22 cellular contexts compared by ENCODE assay signal in the genomic region with DNA sequence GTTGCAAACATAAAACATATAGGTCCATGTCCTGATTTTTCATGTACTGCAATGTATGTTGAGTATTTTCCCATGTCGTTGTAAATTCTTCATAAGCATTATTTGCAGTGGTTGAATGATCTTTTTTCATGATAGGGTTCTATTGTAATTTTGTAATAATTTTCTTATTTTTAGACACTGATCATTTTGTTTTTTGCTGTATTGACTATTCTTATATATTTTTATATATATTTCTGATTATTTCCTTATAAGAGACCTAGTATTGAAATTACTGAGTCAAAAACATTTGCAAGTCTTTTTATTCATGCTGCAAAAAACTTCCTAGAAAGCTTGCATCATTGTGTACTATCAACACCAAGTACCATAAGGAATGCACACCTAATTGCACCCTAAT. TPM values are rescaled to one million over a fixed set of nuclear protein-coding genes. Genes with fewer than 3 reads are reported as not detected.
A peak's percentile ranks its signal among the peaks of the same experiment; 100 is the strongest.
DNase-seq lines count a peak whose midpoint lies in the region; ATAC-seq, FAIRE-seq and TF ChIP-seq lines count a peak whose summit lies in the region.
"Had no signal": no experiment of that assay in that cellular context is flagged by ENCODE, and none has a peak within 500 bp of the region (broad histone marks: within the 10 kb centered on the region; RNA-seq: fewer than 3 reads in every experiment).

No MANE protein-coding gene starts in this region.

- BruUV-seq in PC-3 (replicated peaks; lab: Mats Ljungman, UMichigan): no TSS peak

- H3K4me1 ChIP-seq in A549: peaks cover 7% of the 10 kb centered on the region
- H3K4me1 ChIP-seq in PC-3 (ENCODE audit: insufficient read depth, low read length): peaks cover 11% of the 10 kb centered on the region
- peaks cover 0 to 2% of the 10 kb centered on the region in 2 donors for H3K4me1 ChIP-seq in small intestine (ENCODE audit: control insufficient read depth in 2 of 2, insufficient read depth in 1 of 2, low read depth in 1 of 2, low read length in 1 of 2)

- no peak for TF ChIP-seq POLR2A in A549 (IDR thresholded peaks at IDR 0.05; ENCODE audit: low read length)

- H3K27ac Mint-ChIP-seq in osteocyte (ENCODE audit: unreplicated experiment): peak overlapping the region; percentile 88

- no peaks in the 10 kb centered on the region for H3K9me2 ChIP-seq in PC-3 (replicated peaks; ENCODE audit: low read length)

- ATAC-seq in A549: no peak
- no peak for ATAC-seq in PC-3

- H3K4me2 ChIP-seq in A549 (peak overlapping the region; percentile 74; the same call in 2 of the 3 replicates), PC-3 (ENCODE audit: low read length) (peak overlapping the region; percentile 68; the same call in 1 of the 2 replicates)

- CTCF ChIA-PET in A549 (lab: Yijun Ruan, JAX): interaction anchor here (0.7 to 7.7 kb wide), 69 partner anchors 10 to 614 kb away, joined by 3 to 412 read pairs (median 9); partner anchors contain the start of genes FES, HDDC3, IQGAP1 and UNC45A
- CTCF ChIA-PET in PC-3 (lab: Charles Lee): interaction anchor here (1.0 kb wide), 1 partner anchor 162 kb away, joined by 4 read pairs; no protein-coding TSS in a partner anchor

- no peak overlapping the region; a peak in 1 of 6 replicates for H3K27ac ChIP-seq in A549
- no peak overlapping the region for H3K27ac ChIP-seq in PC-3 (ENCODE audit: low read length)
- peak overlapping the region; percentile 37 for H3K27ac ChIP-seq in epithelial cell of prostate
- H3K27ac ChIP-seq in small intestine (ENCODE audit: low read depth in 1 of 2, low read length in 1 of 2): no peak overlapping the region
- H3K27ac ChIP-seq: BLaER1, KMS-11 had no signal

- TF ChIP-seq EP300 in A549 (IDR thresholded peaks at IDR 0.05): no peak

- H3K27me3 Mint-ChIP-seq in osteocyte (ENCODE audit: unreplicated experiment): no peaks in the 10 kb centered on the region

- TF ChIP-seq RAD21 in A549 (conservative IDR thresholded peaks at IDR 0.05 in 1 of 2, IDR thresholded peaks at IDR 0.05 in 1 of 2): no peak

- no peaks in the 10 kb centered on the region for H3K79me2 ChIP-seq in PC-3 (ENCODE audit: low read length)

- H3K27me3 ChIP-seq in PC-3 (ENCODE audit: low read length) (no peaks in the 10 kb centered on the region), small intestine (ENCODE audit: control insufficient read depth in 2 of 2, insufficient read depth in 2 of 2, low read length in 2 of 2) (no peaks in the 10 kb centered on the region)
- H3K27me3 ChIP-seq: BLaER1, Peyer's patch had no signal

- H3K9me3 ChIP-seq in A549: no peaks in the 10 kb centered on the region
- H3K9me3 ChIP-seq in PC-3 (ENCODE audit: low read length): no peaks in the 10 kb centered on the region
- H3K9me3 ChIP-seq in small intestine (ENCODE audit: control insufficient read depth, low read depth): no peaks in the 10 kb centered on the region
- H3K9me3 ChIP-seq: BLaER1, Peyer's patch had no signal

- 36% methylated on average over 1 of the region's 1 CpG for whole genome bisulfite sequencing in A549 (ENCODE audit: missing lambda C conversion rate)
- WGBS in small intestine, 3 donors: 42 to 76% (median 68%) methylated on average over 1 of the region's 1 CpG

- no peak overlapping the region for H3K9ac ChIP-seq in PC-3 (ENCODE audit: low read length)
- H3K9ac ChIP-seq: BLaER1, KMS-11 had no signal

- no peak for DNase-seq in A549 (ENCODE audit: low read depth in 1 of 2, low spot score in 1 of 2)
- DNase-seq in PC-3: no peak
- DNase-seq in epithelial cell of prostate (ENCODE audit: low read depth, low spot score): no peak
- no peak for DNase-seq in osteocyte (ENCODE audit: extremely low spot score, unreplicated experiment)
- no peak for DNase-seq in NK-92 (lab: John Stamatoyannopoulos, UW; ENCODE audit: unreplicated experiment)
- no peak for DNase-seq in small intestine
- DNase-seq in AG08395 (ENCODE audit: low spot score): no peak
- DNase-seq: Calu3; CD4-positive, alpha-beta memory T cell; DMS53; EL; GOT3; NCI-H1417 treated with DMSO at 0.1 percent for 48 hours; NCI-H187 treated with DMSO at 0.1 percent for 48 hours; NCI-H345; NCI-H526; Peyer's patch had no signal

- H4K20me1 ChIP-seq in PC-3 (ENCODE audit: low read length): no peaks in the 10 kb centered on the region
- H4K20me1 ChIP-seq: BLaER1 had no signal

- H3K9me3 Mint-ChIP-seq in osteocyte (ENCODE audit: unreplicated experiment): no peaks in the 10 kb centered on the region
- H3K9me3 Mint-ChIP-seq: CD4-positive, alpha-beta memory T cell had no signal

- no peaks in the 10 kb centered on the region for H3K36me3 Mint-ChIP-seq in osteocyte (ENCODE audit: unreplicated experiment)
- H3K36me3 Mint-ChIP-seq: CD4-positive, alpha-beta memory T cell had no signal

- no peak for FAIRE-seq in A549 (lab: Jason Lieb, UNC)
- FAIRE-seq in small intestine (lab: Jason Lieb, UNC): no peak
- FAIRE-seq: A204.1, GM19239 had no signal

- H3K4me3 Mint-ChIP-seq in osteocyte (ENCODE audit: unreplicated experiment): peak overlapping the region; percentile 69

- H3F3A ChIP-seq in PC-3 (ENCODE audit: low read length, unreplicated experiment): no peaks in the 10 kb centered on the region

- H3K4me3 ChIP-seq in A549: no peak overlapping the region
- H3K4me3 ChIP-seq in PC-3 (ENCODE audit: low read length): no peak overlapping the region
- no peak overlapping the region for H3K4me3 ChIP-seq in small intestine (ENCODE audit: low read depth in 1 of 2, low read length in 2 of 2)
- H3K4me3 ChIP-seq: BLaER1, GM12878 had no signal

- peaks cover 15% of the 10 kb centered on the region for H3K4me1 Mint-ChIP-seq in osteocyte (ENCODE audit: unreplicated experiment)

- 0 out of 2 replicates have a peak overlapping the region, but pooled peaks have one; percentile 74 for H2AFZ ChIP-seq in PC-3 (ENCODE audit: low read length)

- no peaks in the 10 kb centered on the region for H3K36me3 ChIP-seq in PC-3 (ENCODE audit: low read depth, low read length)
- H3K36me3 ChIP-seq in small intestine (ENCODE audit: control insufficient read depth in 2 of 2, insufficient read depth in 2 of 2, low read length in 2 of 2): no peaks in the 10 kb centered on the region
- H3K36me3 ChIP-seq: BLaER1, Peyer's patch had no signal

- intact Hi-C loops in PC-3 (cut with micrococcal nuclease): loop anchor here (1.0 kb wide), 3 partner anchors 41 to 177 kb away; no protein-coding TSS in a partner anchor

- POLR2A ChIA-PET in A549 (lab: Yijun Ruan, JAX): interaction anchor here (1.5 kb wide), 1 partner anchor 67 kb away, joined by 3 read pairs; the partner anchor contains the start of gene IQGAP1
- POLR2A ChIA-PET in PC-3 (lab: Charles Lee; ENCODE audit: unreplicated experiment): no interaction called here

- TF ChIP-seq CTCF in A549 (IDR thresholded peaks at IDR 0.05): no peak
- no peak for TF ChIP-seq CTCF in PC-3 (conservative IDR thresholded peaks at IDR 0.05; ENCODE audit: low read depth, low read length)
- TF ChIP-seq CTCF in osteocyte (IDR thresholded peaks at IDR 0.05): no peak

TF ChIP-seq in A549, 52 proteins besides CTCF, POLR2A, EP300 and RAD21:
- TF ChIP-seq FOXS1 (CRISPR knock-in tag; IDR thresholded peaks at IDR 0.05): no peak
- TF ChIP-seq CBX2 (IDR thresholded peaks at IDR 0.05; ENCODE audit: borderline replicate concordance, low read depth): no peak
- TF ChIP-seq KDM1A (IDR thresholded peaks at IDR 0.05; ENCODE audit: low read depth): no peak

RNA-seq across cellular contexts. Expression of gene ZNF774, which starts 31.2 kb away (rescaled TPM):
- polyA plus RNA-seq in A549 (2011; rRNA removed): 1.2 and 1.4 TPM in 2 replicates
- polyA plus RNA-seq in A549 (2012; cell fraction: cytosol; rRNA removed): 0.41 and 0.43 TPM in 2 replicates
- 0.28 and 21.3 TPM in 2 replicates for polyA plus RNA-seq in A549 (2012; cell fraction: nucleus; rRNA removed)
- polyA plus RNA-seq in A549 (2017; fragmentation: RNase III; extraction: RNeasy Plus Mini Kit Qiagen cat#74134 plus additional on column Dnase treatment): 0.94 to 1.3 TPM (median 1.2 TPM) in 3 replicates
- 0.87 and 1.4 TPM in 2 replicates for polyA minus RNA-seq in A549 (2011; rRNA and poly(A)+ RNA removed)
- 1.1 and 1.9 TPM in 2 replicates for total RNA-seq in PC-3 (2014; rRNA removed)
- total RNA-seq in osteocyte: 1.6 and 3.1 TPM in 2 replicates
- polyA plus RNA-seq in small intestine: 1 to 10 TPM in 2 of 3 donors, under 1 TPM in 1; 0.89 to 2.1 (median 1.4) TPM
- polyA plus RNA-seq: CD4-positive, alpha-beta memory T cell had no signal

RNA-seq across cellular contexts. Expression of gene NGRN, which starts 55.4 kb away (rescaled TPM):
- polyA plus RNA-seq in A549 (2011; rRNA removed) (156 and 159 TPM in 2 replicates), A549 (2017; fragmentation: RNase III; extraction: RNeasy Plus Mini Kit Qiagen cat#74134 plus additional on column Dnase treatment) (83.2 to 83.9 TPM (median 83.3 TPM) in 3 replicates), small intestine (10 to 100 TPM; 41.4 to 56.6 (median 43.2) TPM)
- polyA plus RNA-seq in A549 (2012; cell fraction: cytosol; rRNA removed): 62.6 and 75.6 TPM in 2 replicates
- 29.0 and 39.6 TPM in 2 replicates for polyA plus RNA-seq in A549 (2012; cell fraction: nucleus; rRNA removed)
- 54.3 and 66.6 TPM in 2 replicates for polyA minus RNA-seq in A549 (2011; rRNA and poly(A)+ RNA removed)
- total RNA-seq in PC-3 (2014; rRNA removed) (99.3 and 114 TPM in 2 replicates), osteocyte (92.3 and 94.8 TPM in 2 replicates)
